31 cellular contexts compared by ENCODE assay signal in the genomic region with DNA sequence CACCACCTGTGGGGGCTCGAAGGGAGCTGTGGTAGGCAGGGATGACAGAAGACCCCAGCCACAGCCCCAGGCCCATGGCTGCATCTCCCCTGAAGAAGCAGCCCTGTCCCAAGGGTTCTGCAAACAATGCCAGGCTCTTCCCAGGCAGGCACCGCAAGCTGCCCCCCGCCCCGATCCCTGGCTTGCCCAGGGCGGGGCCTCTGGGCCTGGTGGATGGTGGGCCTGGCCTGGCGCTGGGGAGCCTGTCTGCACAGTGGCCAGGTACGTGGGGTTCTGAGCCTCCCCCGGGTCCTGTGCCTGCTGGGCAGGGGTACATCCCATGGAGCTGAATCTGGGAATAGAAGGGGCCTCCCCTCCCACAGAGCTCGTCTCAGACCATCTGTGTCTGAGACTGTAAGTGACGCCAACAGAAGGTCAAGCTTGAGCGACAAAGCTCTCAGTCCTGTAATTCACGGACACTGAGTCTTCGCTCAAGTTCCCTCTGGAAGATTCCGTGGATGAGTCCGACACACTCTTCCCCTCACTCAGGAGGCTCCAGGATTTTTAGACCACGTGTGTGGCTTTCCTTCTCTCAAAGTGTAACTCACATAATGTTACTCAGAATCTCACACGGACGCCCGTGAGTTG.
"Had no signal": no experiment of that assay in that cellular context is flagged by ENCODE, and none has a peak within 500 bp of the region (broad histone marks: within the 10 kb centered on the region; RNA-seq: fewer than 3 reads in every experiment).

No MANE protein-coding gene starts in this region.

- H3K4me1 ChIP-seq: ascending aorta had no signal

- H3K9me3 Mint-ChIP-seq: activated CD4-positive, alpha-beta T cell treated with anti-CD3 and anti-CD28 coated beads, Interleukin-2, amount 10 ng/mL, durations not matched to agents 7 days and 5 days; activated naive CD4-positive, alpha-beta T cell treated with anti-CD3 and anti-CD28 coated beads, Interleukin-2, amount 50 U/mL, for 24 hours; activated naive CD8-positive, alpha-beta T cell treated with anti-CD3 and anti-CD28 coated beads, Interleukin-2, amount 10 ng/mL, durations not matched to agents 7 days and 5 days; activated T-cell treated with anti-CD3 and anti-CD28 coated beads, Interleukin-2, amount 50 U/mL, for 24 hours; activated T-helper 2 cell treated with anti-CD3 and anti-CD28 coated beads, Interferon-gamma antibody, Interleukin-2, Interleukin-4, amounts not matched to agents 10 μg/mL and 5 μg/mL and 100 μg/mL, durations not matched to agents 14 hours and 24 hours and 36 hours; central memory CD8-positive, alpha-beta T cell; T-helper 1 cell treated with Interleukin-12 subunit alpha and Interleukin-12 subunit beta and Interleukin-4 antibody, amounts not matched to agents 30 μg/mL and 1 μg/mL, for 36 hours; T-helper 2 cell treated with Interferon-gamma antibody and Interleukin-4, amounts not matched to agents 5 μg/mL and 100 μg/mL, for 36 hours; WTC11 had no signal

- H3K27ac Mint-ChIP-seq: activated CD4-positive, alpha-beta T cell treated with anti-CD3 and anti-CD28 coated beads for 36 hours; activated CD4-positive, alpha-beta T cell treated with anti-CD3 and anti-CD28 coated beads, Interleukin-2, amount 10 ng/mL, durations not matched to agents 7 days and 5 days; activated CD8-positive, alpha-beta T cell treated with anti-CD3 and anti-CD28 coated beads, Interleukin-2, amount 10 ng/mL, durations not matched to agents 7 days and 5 days; activated naive CD4-positive, alpha-beta T cell treated with anti-CD3 and anti-CD28 coated beads, Interleukin-2, amount 50 U/mL, for 24 hours; activated naive CD8-positive, alpha-beta T cell treated with anti-CD3 and anti-CD28 coated beads, Interleukin-2, amount 10 ng/mL, durations not matched to agents 7 days and 5 days; activated T-cell treated with anti-CD3 and anti-CD28 coated beads, Interleukin-2, amount 50 U/mL, for 24 hours; activated T-helper 2 cell treated with anti-CD3 and anti-CD28 coated beads, Interferon-gamma antibody, Interleukin-2, Interleukin-4, amounts not matched to agents 10 μg/mL and 5 μg/mL and 100 μg/mL, durations not matched to agents 14 hours and 24 hours and 36 hours; T-helper 1 cell treated with Interleukin-12 subunit alpha and Interleukin-12 subunit beta and Interleukin-4 antibody, amounts not matched to agents 30 μg/mL and 1 μg/mL, for 36 hours; T-helper 2 cell treated with Interferon-gamma antibody and Interleukin-4, amounts not matched to agents 5 μg/mL and 100 μg/mL, for 36 hours; WTC11 had no signal

- H3K27ac ChIP-seq: ascending aorta, cardiac muscle cell, SJSA1 had no signal

- H3K4me1 Mint-ChIP-seq: activated naive CD4-positive, alpha-beta T cell treated with anti-CD3 and anti-CD28 coated beads, Interleukin-2, amount 50 U/mL, for 24 hours; central memory CD8-positive, alpha-beta T cell had no signal

- H3K36me3 Mint-ChIP-seq: activated naive CD4-positive, alpha-beta T cell treated with anti-CD3 and anti-CD28 coated beads, Interleukin-2, amount 50 U/mL, for 24 hours; activated naive CD8-positive, alpha-beta T cell treated with anti-CD3 and anti-CD28 coated beads, Interleukin-2, amount 10 ng/mL, durations not matched to agents 7 days and 5 days; WTC11 had no signal

- DNase-seq: activated CD4-positive, alpha-beta T cell treated with anti-CD3 and anti-CD28 coated beads for 36 hours; activated CD4-positive, alpha-beta T cell treated with anti-CD3 and anti-CD28 coated beads, Interleukin-2, amount 10 ng/mL, durations not matched to agents 7 days and 5 days; activated CD4-positive, alpha-beta T cell treated with anti-CD3 and anti-CD28 coated beads, Interleukin-2, amount 50 U/mL, for 48 hours; activated CD8-positive, alpha-beta T cell treated with anti-CD3 and anti-CD28 coated beads, Interleukin-2, amount 10 ng/mL, durations not matched to agents 7 days and 5 days; activated gamma-delta T cell; activated naive CD4-positive, alpha-beta T cell treated with Interleukin-2 at 50 U/mL for 16 hours; activated naive CD8-positive, alpha-beta T cell treated with anti-CD3 and anti-CD28 coated beads, Interleukin-2, amount 10 ng/mL, durations not matched to agents 7 days and 5 days; activated T-cell treated with anti-CD3 and anti-CD28 coated beads, Interleukin-2, amount 50 U/mL, for 24 hours; amygdala; NCI-H1092 treated with DMSO at 0.1 percent for 48 hours; NCI-H1417; NCI-H146; NCI-H187; NCI-H2081; NCI-H2171 treated with DMSO at 0.1 percent for 48 hours; NCI-H226; NCI-H446 treated with DMSO at 0.1 percent for 48 hours; NCI-H524 treated with DMSO at 0.1 percent for 48 hours; SHP77 treated with DMSO at 0.1 percent for 48 hours; SK-N-SH had no signal

- H3K4me3 Mint-ChIP-seq: activated CD4-positive, alpha-beta T cell treated with anti-CD3 and anti-CD28 coated beads for 36 hours; activated CD4-positive, alpha-beta T cell treated with anti-CD3 and anti-CD28 coated beads, Interleukin-2, amount 10 ng/mL, durations not matched to agents 7 days and 5 days; activated CD8-positive, alpha-beta T cell treated with anti-CD3 and anti-CD28 coated beads, Interleukin-2, amount 10 ng/mL, durations not matched to agents 7 days and 5 days; activated naive CD4-positive, alpha-beta T cell treated with anti-CD3 and anti-CD28 coated beads, Interleukin-2, amount 50 U/mL, for 24 hours; activated naive CD8-positive, alpha-beta T cell treated with anti-CD3 and anti-CD28 coated beads, Interleukin-2, amount 10 ng/mL, durations not matched to agents 7 days and 5 days; activated T-cell treated with anti-CD3 and anti-CD28 coated beads, Interleukin-2, amount 50 U/mL, for 24 hours; central memory CD8-positive, alpha-beta T cell; T-helper 1 cell treated with Interleukin-12 subunit alpha and Interleukin-12 subunit beta and Interleukin-4 antibody, amounts not matched to agents 30 μg/mL and 1 μg/mL, for 36 hours; T-helper 2 cell treated with Interferon-gamma antibody and Interleukin-4, amounts not matched to agents 5 μg/mL and 100 μg/mL, for 36 hours; WTC11 had no signal

- ATAC-seq: activated CD4-positive, alpha-beta T cell treated with anti-CD3 and anti-CD28 coated beads for 36 hours; activated CD4-positive, CD25-positive, alpha-beta regulatory T cell treated with anti-CD3 and anti-CD28 coated beads, Interleukin-2, amount 50 U/mL, for 24 hours; activated CD8-positive, alpha-beta T cell treated with anti-CD3 and anti-CD28 coated beads, Interleukin-2, amount 10 ng/mL, durations not matched to agents 7 days and 5 days; Panc1; WTC11 had no signal

- H3K4me2 ChIP-seq: SK-N-SH had no signal

- H3K4me3 ChIP-seq: ascending aorta, cardiac muscle cell, SJSA1 had no signal

- H3K27me3 ChIP-seq: ascending aorta, cardiac muscle cell had no signal

- H3K9me3 ChIP-seq: ascending aorta, SK-N-SH had no signal

- H3K36me3 ChIP-seq: ascending aorta, cardiac muscle cell had no signal

- H3K9ac ChIP-seq: SK-N-SH had no signal

- H3K27me3 Mint-ChIP-seq: activated CD4-positive, alpha-beta T cell treated with anti-CD3 and anti-CD28 coated beads for 36 hours; activated naive CD4-positive, alpha-beta T cell treated with anti-CD3 and anti-CD28 coated beads, Interleukin-2, amount 50 U/mL, for 24 hours; activated T-cell treated with anti-CD3 and anti-CD28 coated beads, Interleukin-2, amount 50 U/mL, for 24 hours had no signal
